Comparison of ENCODE assay signal across 8 cellular contexts in genomic region chr1:230067871-230068814, GRCh38. TPM values are rescaled to one million over a fixed set of nuclear protein-coding genes. Genes with fewer than 3 reads are reported as not detected.
DNase-seq lines count a peak whose midpoint lies in the region; ATAC-seq and TF ChIP-seq lines count a peak whose summit lies in the region.

No MANE protein-coding gene starts in this region.

- 1 to 3% methylated on average over 57 to 63 of the region's 65 CpGs for WGBS in mesodermal cell (ENCODE audit: insufficient coverage in 2 of 2), 2 experiments

- peak overlapping the region; percentile 92 for H3K27ac ChIP-seq in DND-41 (ENCODE audit: low read length)
- peak overlapping the region; percentile 50 for H3K27ac ChIP-seq in mesodermal cell (ENCODE audit: low read depth, low read length, severe bottlenecking)
- H3K27ac ChIP-seq in subcutaneous abdominal adipose tissue (ENCODE audit: low read depth, low read length) = peak overlapping the region; percentile 91

- H3K79me2 ChIP-seq in DND-41 (ENCODE audit: insufficient read depth, low read length) = peaks cover 64% of the 10 kb centered on the region

- no peaks in the 10 kb centered on the region for H3K27me3 Mint-ChIP-seq in activated CD8-positive, alpha-beta T cell treated with anti-CD3 and anti-CD28 coated beads, Interleukin-2, amount 10 ng/mL, durations not matched to agents 7 days and 5 days (ENCODE audit: low read depth)

- H3K9ac ChIP-seq in DND-41 (ENCODE audit: low read depth, low read length) (peak overlapping the region; percentile 93), subcutaneous abdominal adipose tissue (ENCODE audit: low read length in 5 of 5) (peak overlapping the region; percentile 59 to 93 (median 88))

- H3K27me3 ChIP-seq in DND-41 (ENCODE audit: insufficient read depth, low read length, poor library complexity) = no peaks in the 10 kb centered on the region
- H3K27me3 ChIP-seq in subcutaneous abdominal adipose tissue (ENCODE audit: control insufficient read depth in 5 of 5, insufficient read depth in 4 of 5, low read length in 5 of 5) = no peaks in the 10 kb centered on the region

- peak overlapping the region; percentile 87 for H3K27ac Mint-ChIP-seq in activated CD8-positive, alpha-beta T cell treated with anti-CD3 and anti-CD28 coated beads, Interleukin-2, amount 10 ng/mL, durations not matched to agents 7 days and 5 days

- H3K9me3 Mint-ChIP-seq in activated CD8-positive, alpha-beta T cell treated with anti-CD3 and anti-CD28 coated beads, Interleukin-2, amount 10 ng/mL, durations not matched to agents 7 days and 5 days (ENCODE audit: insufficient read depth) = peaks cover 5% of the 10 kb centered on the region

- peak overlapping the region; percentile 84 for H3K4me2 ChIP-seq in DND-41 (ENCODE audit: insufficient read depth, low read length)

- peaks cover 35% of the 10 kb centered on the region for H3K4me1 Mint-ChIP-seq in activated CD8-positive, alpha-beta T cell treated with anti-CD3 and anti-CD28 coated beads, Interleukin-2, amount 10 ng/mL, durations not matched to agents 7 days and 5 days (ENCODE audit: low read depth)

- peaks cover 2% of the 10 kb centered on the region for H3K36me3 Mint-ChIP-seq in activated CD8-positive, alpha-beta T cell treated with anti-CD3 and anti-CD28 coated beads, Interleukin-2, amount 10 ng/mL, durations not matched to agents 7 days and 5 days (ENCODE audit: low read depth)

- H3K36me3 ChIP-seq in DND-41 (ENCODE audit: insufficient read depth, low read length) = peaks cover 37% of the 10 kb centered on the region
- H3K36me3 ChIP-seq in mesodermal cell (ENCODE audit: control insufficient read depth, insufficient read depth, low read length) = no peaks in the 10 kb centered on the region
- no peaks in the 10 kb centered on the region for H3K36me3 ChIP-seq in subcutaneous abdominal adipose tissue (ENCODE audit: control insufficient read depth in 5 of 5, insufficient read depth in 5 of 5, low read length in 5 of 5)

- H3K4me3 ChIP-seq in DND-41 (ENCODE audit: low read depth in 1 of 2, low read length in 2 of 2) = peak overlapping the region; percentile 72 to 79
- peak overlapping the region; percentile 91 for H3K4me3 ChIP-seq in Jurkat, Clone E6-1 (ENCODE audit: low read length)
- peak overlapping the region; percentile 71 for H3K4me3 ChIP-seq in epithelial cell of esophagus (ENCODE audit: low read length)
- peak overlapping the region; percentile 86 for H3K4me3 ChIP-seq in mesodermal cell (ENCODE audit: extremely low read depth, insufficient read depth, low read length, poor library complexity, severe bottlenecking)
- peak overlapping the region; percentile 87 to 90 (median 89) for H3K4me3 ChIP-seq in subcutaneous abdominal adipose tissue (ENCODE audit: low read depth in 1 of 5, low read length in 5 of 5)

- no peak overlapping the region for H2AFZ ChIP-seq in DND-41 (ENCODE audit: low read depth, low read length)

- DNase-seq in DND-41 = no peak
- DNase-seq in Jurkat, Clone E6-1 (ENCODE audit: low read depth, low spot score) = no peak
- DNase-seq in activated CD8-positive, alpha-beta T cell treated with anti-CD3 and anti-CD28 coated beads, Interleukin-2, amount 10 ng/mL, durations not matched to agents 7 days and 5 days = peak; percentile 33
- peak; percentile 33 for DNase-seq in epithelial cell of esophagus (ENCODE audit: low read depth)
- DNase-seq in OCI-M2 (lab: John Stamatoyannopoulos, UW; ENCODE audit: unreplicated experiment) = no peak

- no peaks in the 10 kb centered on the region for H3K9me3 ChIP-seq in DND-41 (ENCODE audit: insufficient read depth, low read length, severe bottlenecking)
- no peaks in the 10 kb centered on the region for H3K9me3 ChIP-seq in mesodermal cell (ENCODE audit: control insufficient read depth, low read length)
- no peaks in the 10 kb centered on the region for H3K9me3 ChIP-seq in subcutaneous abdominal adipose tissue (ENCODE audit: control insufficient read depth in 5 of 5, low read length in 5 of 5)

- H4K20me1 ChIP-seq in DND-41 (ENCODE audit: insufficient read depth, low read length) = peaks cover 58% of the 10 kb centered on the region

- H3K4me3 Mint-ChIP-seq in activated CD8-positive, alpha-beta T cell treated with anti-CD3 and anti-CD28 coated beads, Interleukin-2, amount 10 ng/mL, durations not matched to agents 7 days and 5 days = peak overlapping the region; percentile 87

- TF ChIP-seq CTCF in DND-41 (IDR thresholded peaks at IDR 0.05; ENCODE audit: borderline replicate concordance, extremely low read depth, low read length, poor library complexity, severe bottlenecking) (peak; percentile 16), epithelial cell of esophagus (IDR thresholded peaks at IDR 0.05; ENCODE audit: insufficient read depth, low read depth, low read length, missing control alignments) (peak; percentile 1)

- CTCF ChIA-PET in activated CD8-positive, alpha-beta T cell treated with anti-CD3 and anti-CD28 coated beads, Interleukin-2, amount 10 ng/mL, durations not matched to agents 7 days and 5 days (lab: Charles Lee) = interaction anchor here (0.7 to 1.6 kb wide), 3 partner anchors 10 to 238 kb away, joined by 3 to 5 read pairs (median 3); no protein-coding TSS in a partner anchor

- POLR2A ChIA-PET in activated CD8-positive, alpha-beta T cell treated with anti-CD3 and anti-CD28 coated beads, Interleukin-2, amount 10 ng/mL, durations not matched to agents 7 days and 5 days (lab: Charles Lee) = interaction anchor here (1.6 kb wide), 1 partner anchor 42 kb away, joined by 5 read pairs; no protein-coding TSS in a partner anchor

- H3K4me1 ChIP-seq in DND-41 (ENCODE audit: insufficient read depth, low read length) (peaks cover 55% of the 10 kb centered on the region), mesodermal cell (ENCODE audit: control insufficient read depth, insufficient read depth, low read length, poor library complexity, severe bottlenecking) (peaks cover 12% of the 10 kb centered on the region), subcutaneous abdominal adipose tissue (ENCODE audit: control insufficient read depth in 5 of 5, insufficient read depth in 5 of 5, low read length in 5 of 5) (peaks cover 3 to 40% (median 25%) of the 10 kb centered on the region in 5 donors)

- ATAC-seq in DND-41 (ENCODE audit: insufficient read depth, low read depth) (no peak), GM19328 (IDR thresholded peaks at IDR 0.05; ENCODE audit: unreplicated experiment) (no peak)
- ATAC-seq in activated CD8-positive, alpha-beta T cell treated with anti-CD3 and anti-CD28 coated beads, Interleukin-2, amount 10 ng/mL, durations not matched to agents 7 days and 5 days = peak; percentile 10

RNA-seq across cellular contexts. Expression of gene GALNT2, which starts 1.1 kb away (rescaled TPM):
- 60.8 TPM for polyA plus RNA-seq in Jurkat, Clone E6-1 (2012; ENCODE audit: insufficient read depth, insufficient read length)
- 10 to 100 TPM; 20.7 to 21.2 TPM for total RNA-seq in activated CD8-positive, alpha-beta T cell treated with anti-CD3 and anti-CD28 coated beads, Interleukin-2, amount 10 ng/mL, durations not matched to agents 7 days and 5 days
- polyA plus RNA-seq in mesodermal cell (2013, experiment 1 of 2) = 80.6 TPM
- 72.1 TPM for polyA plus RNA-seq in mesodermal cell (2013, experiment 2 of 2)

Comparison
In these comparisons a context has a peak if more than half of its experiments do, and no peak if none do; other contexts are left out.
1. DNase-seq: peak in activated CD8-positive, alpha-beta T cell treated with anti-CD3 and anti-CD28 coated beads, Interleukin-2, amount 10 ng/mL, durations not matched to agents 7 days and 5 days (single experiment) and epithelial cell of esophagus (single experiment); none in DND-41 (single experiment), Jurkat, Clone E6-1 (single experiment) and OCI-M2 (single experiment).
2. Peak in every context shown above with its lines, with median percentiles within 50 percentile points of each other: H3K27ac ChIP-seq and H3K4me3 ChIP-seq.